In genomic region chr1:153953859-153954365, GRCh38 we compare ENCODE assay signal across 1 cellular context.
TF ChIP-seq lines count a peak whose summit lies in the region.

No MANE protein-coding gene starts in this region.

TF ChIP-seq in HepG2, 621 proteins besides CTCF, POLR2A, EP300 and RAD21 (continued from another document and continues in another):
- TF ChIP-seq AFF4 (CRISPR knock-in tag; IDR thresholded peaks at IDR 0.05) (no peak), FOSL1 (CRISPR knock-in tag; IDR thresholded peaks at IDR 0.05; ENCODE audit: borderline replicate concordance) (no peak), ZNF569 (CRISPR knock-in tag; IDR thresholded peaks at IDR 0.05; ENCODE audit: borderline replicate concordance) (no peak), ZNF296 (CRISPR knock-in tag; conservative IDR thresholded peaks at IDR 0.05) (no peak), SP4 (CRISPR knock-in tag; IDR thresholded peaks at IDR 0.05) (peak; percentile 27; the same call in 1 of the 2 replicates), ZNF20 (CRISPR knock-in tag; IDR thresholded peaks at IDR 0.05) (no peak), ZNF792 (CRISPR knock-in tag; IDR thresholded peaks at IDR 0.05) (peak; percentile 49; the same call in 1 of the 2 replicates), ZNF776 (CRISPR knock-in tag; IDR thresholded peaks at IDR 0.05) (no peak), HNF1A (IDR thresholded peaks at IDR 0.05; ENCODE audit: low read depth) (no peak), HNF1A (CRISPR knock-in tag; IDR thresholded peaks at IDR 0.05; ENCODE audit: borderline replicate concordance) (no peak; the same call in 1 of the 2 replicates), USF2 (IDR thresholded peaks at IDR 0.05; ENCODE audit: low read depth, low read length) (no peak), USF2 (CRISPR knock-in tag; IDR thresholded peaks at IDR 0.05; ENCODE audit: borderline replicate concordance) (no peak), KMT2B (CRISPR knock-in tag; IDR thresholded peaks at IDR 0.05) (0 out of 2 replicates have a peak, but pooled peaks have one; percentile 52), SKIL (CRISPR knock-in tag; IDR thresholded peaks at IDR 0.05; ENCODE audit: borderline replicate concordance) (0 out of 2 replicates have a peak, but pooled peaks have one; percentile 23), SAP130 (CRISPR knock-in tag; IDR thresholded peaks at IDR 0.05; ENCODE audit: low read depth) (peak; percentile 95), IKZF5 (CRISPR knock-in tag; IDR thresholded peaks at IDR 0.05) (peak; percentile 53; the same call in 1 of the 2 replicates), ZNF367 (CRISPR knock-in tag; IDR thresholded peaks at IDR 0.05; ENCODE audit: borderline replicate concordance) (no peak), MED8 (CRISPR knock-in tag; IDR thresholded peaks at IDR 0.05; ENCODE audit: insufficient replicate concordance) (no peak), HOXA7 (CRISPR knock-in tag; IDR thresholded peaks at IDR 0.05) (no peak), ZFP37 (CRISPR knock-in tag; IDR thresholded peaks at IDR 0.05; ENCODE audit: borderline replicate concordance) (no peak), PBX2 (CRISPR knock-in tag; IDR thresholded peaks at IDR 0.05) (no peak), SMC3 (IDR thresholded peaks at IDR 0.05; ENCODE audit: low read length) (peak; percentile 1; the same call in 1 of the 2 replicates), ZNF777 (CRISPR knock-in tag; IDR thresholded peaks at IDR 0.05) (no peak), HBP1 (CRISPR knock-in tag; IDR thresholded peaks at IDR 0.05; ENCODE audit: low read depth) (peak; percentile 58; the same call in 1 of the 2 replicates), PHB2 (IDR thresholded peaks at IDR 0.05; ENCODE audit: partially characterized antibody) (no peak), SRF (IDR thresholded peaks at IDR 0.05; ENCODE audit: low read depth, low read length) (no peak), MIER2 (CRISPR knock-in tag; IDR thresholded peaks at IDR 0.05) (0 out of 2 replicates have a peak, but pooled peaks have one; percentile 48), ZNF605 (CRISPR knock-in tag; IDR thresholded peaks at IDR 0.05) (0 out of 2 replicates have a peak, but pooled peaks have one; percentile 51), HIC2 (CRISPR knock-in tag; IDR thresholded peaks at IDR 0.05; ENCODE audit: low read depth) (no peak), DRAP1 (CRISPR knock-in tag; IDR thresholded peaks at IDR 0.05) (peak; percentile 73; the same call in 1 of the 2 replicates), TCF7L2 (IDR thresholded peaks at IDR 0.05; ENCODE audit: low read depth, low read length) (no peak), PREB (CRISPR knock-in tag; IDR thresholded peaks at IDR 0.05) (no peak), ZNF639 (CRISPR knock-in tag; conservative IDR thresholded peaks at IDR 0.05) (no peak), HNRNPK (IDR thresholded peaks at IDR 0.05; ENCODE audit: low read depth, low read length, poor library complexity, severe bottlenecking) (no peak), ZNF34 (CRISPR knock-in tag; IDR thresholded peaks at IDR 0.05; ENCODE audit: borderline replicate concordance) (no peak), HNF4A (CRISPR knock-in tag; IDR thresholded peaks at IDR 0.05) (peak; percentile 89), FOXK1 (CRISPR knock-in tag; IDR thresholded peaks at IDR 0.05; ENCODE audit: borderline replicate concordance, low read depth) (peak; percentile 89; the same call in 1 of the 2 replicates), NFE2L1 (CRISPR knock-in tag; IDR thresholded peaks at IDR 0.05; ENCODE audit: borderline replicate concordance) (no peak)
